Comparison of ENCODE assay signal across 26 cellular contexts in genomic region chr2:144959416-144959815, GRCh38.
"Had no signal": no experiment of that assay in that cellular context is flagged by ENCODE, and none has a peak within 500 bp of the region (broad histone marks: within the 10 kb centered on the region; RNA-seq: fewer than 3 reads in every experiment).

No MANE protein-coding gene starts in this region.

- H3K4me1 ChIP-seq: esophagus squamous epithelium, pancreas, testis had no signal

- H3K27ac ChIP-seq: coronary artery, esophagus squamous epithelium, neutrophil, pancreas, testis, tibial artery had no signal

- H3K36me3 Mint-ChIP-seq: memory B cell; stimulated activated memory B cell treated with anti-CD40 and anti-IgM and Interleukin-4, amounts not matched to agents 10 μg/mL and 1 μg/mL and 100 μg/mL, for 72 hours; type B pancreatic cell had no signal

- DNase-seq: dermis blood vessel endothelial cell; effector memory CD4-positive, alpha-beta T cell; erythroblast; esophagus squamous epithelium; head of caudate nucleus; kidney; mucosa of descending colon; naive B cell; pancreas; stimulated activated CD4-positive, alpha-beta T cell treated with anti-CD3 and anti-CD28 coated beads, Interleukin-2, amount 100 ng/mL, for 24 hours; stimulated activated CD4-positive, alpha-beta T cell treated with anti-CD3 and anti-CD28 coated beads, Interleukin-4, amount 100 ng/mL, for 24 hours; stimulated activated naive CD8-positive, alpha-beta T cell treated with anti-CD3 and anti-CD28 coated beads, Interleukin-15, Interleukin-2, amounts not matched to agents 100 U/mL and 50 U/mL, for 24 hours; substantia nigra; testis; tibial artery had no signal

- ATAC-seq: left lobe of liver; mucosa of descending colon; natural killer cell treated with Interleukin-12 subunit alpha and Interleukin-12 subunit beta and Interleukin-15 and Interleukin-18, amount 100 ng/mL, for 72 hours; pancreas; sciatic nerve; stimulated activated memory B cell treated with anti-CD40 and anti-IgM and Interleukin-4, amounts not matched to agents 10 μg/mL and 1 μg/mL and 100 μg/mL, for 72 hours; stimulated activated naive CD8-positive, alpha-beta T cell treated with anti-CD3 and anti-CD28 coated beads, Interleukin-15, Interleukin-2, amounts not matched to agents 100 U/mL and 50 U/mL, for 24 hours had no signal

- H3K4me1 Mint-ChIP-seq: memory B cell; mesothelial cell of epicardium; naive B cell; stimulated activated memory B cell treated with anti-CD40 and anti-IgM and Interleukin-4, amounts not matched to agents 10 μg/mL and 1 μg/mL and 100 μg/mL, for 72 hours had no signal

- H3K9me3 ChIP-seq: esophagus squamous epithelium, mucosa of descending colon, neutrophil, pancreas, testis, tibial artery had no signal

- H3K27ac Mint-ChIP-seq: memory B cell; mesothelial cell of epicardium; naive B cell; natural killer cell treated with Interleukin-12 subunit alpha and Interleukin-12 subunit beta and Interleukin-15 and Interleukin-18, amount 100 ng/mL, for 72 hours; stimulated activated memory B cell treated with anti-CD40 and anti-IgM and Interleukin-4, amounts not matched to agents 10 μg/mL and 1 μg/mL and 100 μg/mL, for 72 hours; type B pancreatic cell had no signal

- H3K27me3 Mint-ChIP-seq: memory B cell; naive B cell; natural killer cell treated with Interleukin-12 subunit alpha and Interleukin-12 subunit beta and Interleukin-15 and Interleukin-18, amount 100 ng/mL, for 72 hours; stimulated activated memory B cell treated with anti-CD40 and anti-IgM and Interleukin-4, amounts not matched to agents 10 μg/mL and 1 μg/mL and 100 μg/mL, for 72 hours; type B pancreatic cell had no signal

- H3K4me3 ChIP-seq: coronary artery, esophagus squamous epithelium, lung, mucosa of descending colon, pancreas, testis, tibial artery had no signal

- H3K36me3 ChIP-seq: esophagus squamous epithelium, neutrophil, pancreas, tibial artery had no signal

- H3K27me3 ChIP-seq: esophagus squamous epithelium, neutrophil, pancreas, testis, tibial artery had no signal

- H3K4me3 Mint-ChIP-seq: memory B cell; mesothelial cell of epicardium; naive B cell; natural killer cell treated with Interleukin-12 subunit alpha and Interleukin-12 subunit beta and Interleukin-15 and Interleukin-18, amount 100 ng/mL, for 72 hours; neural crest cell; stimulated activated memory B cell treated with anti-CD40 and anti-IgM and Interleukin-4, amounts not matched to agents 10 μg/mL and 1 μg/mL and 100 μg/mL, for 72 hours; type B pancreatic cell had no signal
